31 cellular contexts compared by ENCODE assay signal in the genomic region with DNA sequence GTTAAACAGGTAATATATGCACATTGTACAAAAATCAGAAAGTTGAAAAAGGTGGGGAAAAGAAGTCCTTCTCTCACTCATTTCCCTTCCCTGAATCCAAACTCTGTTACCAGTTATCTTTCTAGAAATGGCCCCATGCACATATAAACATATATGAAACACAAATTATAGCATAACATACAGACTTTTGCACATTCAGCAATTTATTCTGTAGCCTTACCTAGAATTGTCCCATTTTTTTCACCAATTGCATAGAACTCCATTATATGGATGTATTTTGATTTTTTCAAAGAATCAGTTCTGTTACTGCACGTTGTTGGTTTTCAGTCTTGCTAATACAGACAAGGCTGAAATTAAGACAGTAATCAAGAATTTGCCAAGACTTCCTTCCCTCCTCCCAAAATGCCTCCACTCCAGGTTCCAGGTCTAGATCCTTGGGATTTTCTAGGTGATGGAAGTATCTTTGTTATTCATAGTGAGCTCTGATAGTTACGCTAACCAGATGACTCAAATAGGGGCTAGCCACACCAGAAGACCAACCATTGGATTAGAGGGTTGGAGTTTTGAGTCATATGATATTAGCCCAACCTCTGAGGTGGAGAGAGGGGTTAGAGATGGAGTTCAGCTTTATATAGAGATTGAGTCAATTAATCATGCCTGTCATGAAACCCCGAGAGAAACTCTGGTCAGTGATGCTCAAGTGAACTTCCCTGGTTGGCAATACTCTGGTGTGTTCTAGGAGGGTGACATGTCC.
"Had no signal": no experiment of that assay in that cellular context is flagged by ENCODE, and none has a peak within 500 bp of the region (broad histone marks: within the 10 kb centered on the region; RNA-seq: fewer than 3 reads in every experiment).

No MANE protein-coding gene starts in this region.

- H3K4me1 ChIP-seq: adrenal gland, ascending aorta, prostate gland, spleen, thyroid gland, upper lobe of right lung had no signal

- DNase-seq: activated CD4-positive, alpha-beta memory T cell treated with anti-CD3 and anti-CD28 coated beads for 36 hours; activated CD4-positive, alpha-beta T cell treated with anti-CD3 and anti-CD28 coated beads for 36 hours; activated CD8-positive, alpha-beta memory T cell treated with anti-CD3 and anti-CD28 coated beads, Interleukin-2, amount 10 ng/mL, durations not matched to agents 7 days and 5 days; activated gamma-delta T cell; activated T-cell treated with anti-CD3 and anti-CD28 coated beads for 4 hours; adrenal gland; brain microvascular endothelial cell; caudate nucleus; effector CD4-positive, alpha-beta T cell; erythroblast; foreskin melanocyte; left ventricle myocardium superior; mammary epithelial cell; midbrain; ovary; spleen; stimulated activated CD4-positive, alpha-beta T cell treated with anti-CD3 and anti-CD28 coated beads, Interleukin-4, amount 100 ng/mL, for 1 hour; stimulated activated naive CD4-positive, alpha-beta T cell treated with Interleukin-2 at 50 U/mL for 16 hours; substantia nigra; T-cell; thyroid gland; upper lobe of right lung; WERI-Rb-1 had no signal

- H3K27ac ChIP-seq: adrenal gland, ascending aorta, brain microvascular endothelial cell, hepatocyte, neutrophil, ovary, prostate gland, spleen, thyroid gland, upper lobe of right lung, WERI-Rb-1 had no signal

- H3K27me3 ChIP-seq: adrenal gland, ascending aorta, brain microvascular endothelial cell, hepatocyte, neutrophil, ovary, spleen, thyroid gland, upper lobe of right lung had no signal

- H3K4me3 Mint-ChIP-seq: activated CD4-positive, alpha-beta memory T cell treated with anti-CD3 and anti-CD28 coated beads for 36 hours; activated CD4-positive, alpha-beta T cell treated with anti-CD3 and anti-CD28 coated beads for 36 hours; activated CD8-positive, alpha-beta memory T cell treated with anti-CD3 and anti-CD28 coated beads, Interleukin-2, amount 10 ng/mL, durations not matched to agents 7 days and 5 days; activated naive CD4-positive, alpha-beta T cell treated with anti-CD3 and anti-CD28 coated beads, Interleukin-2, amount 50 U/mL, for 24 hours; dendritic cell treated with granulocyte-macrophage colony-stimulating factor and Interleukin-4, amounts not matched to agents 40 ng/mL and 50 ng/mL, for 4 days; nephron; T-cell; T-helper 2 cell treated with Interferon-gamma antibody and Interleukin-4, amounts not matched to agents 5 μg/mL and 100 μg/mL, for 36 hours had no signal

- H3K9me3 ChIP-seq: ascending aorta, neutrophil, ovary, prostate gland, thyroid gland, upper lobe of right lung had no signal

- H3K36me3 ChIP-seq: neutrophil, ovary, prostate gland, thyroid gland had no signal

- H3K27ac Mint-ChIP-seq: activated CD4-positive, alpha-beta memory T cell treated with anti-CD3 and anti-CD28 coated beads for 36 hours; activated CD4-positive, alpha-beta T cell treated with anti-CD3 and anti-CD28 coated beads for 36 hours; activated CD8-positive, alpha-beta memory T cell treated with anti-CD3 and anti-CD28 coated beads, Interleukin-2, amount 10 ng/mL, durations not matched to agents 7 days and 5 days; activated naive CD4-positive, alpha-beta T cell treated with anti-CD3 and anti-CD28 coated beads, Interleukin-2, amount 50 U/mL, for 24 hours; dendritic cell treated with granulocyte-macrophage colony-stimulating factor and Interleukin-4, amounts not matched to agents 40 ng/mL and 50 ng/mL, for 4 days; nephron; T-cell; T-helper 2 cell treated with Interferon-gamma antibody and Interleukin-4, amounts not matched to agents 5 μg/mL and 100 μg/mL, for 36 hours had no signal

- H3K4me3 ChIP-seq: adrenal gland, ascending aorta, hepatocyte, ovary, prostate gland, spleen, thyroid gland, upper lobe of right lung had no signal

- ATAC-seq: activated CD4-positive, alpha-beta T cell treated with anti-CD3 and anti-CD28 coated beads for 36 hours; activated CD8-positive, alpha-beta memory T cell treated with anti-CD3 and anti-CD28 coated beads, Interleukin-2, amount 10 ng/mL, durations not matched to agents 7 days and 5 days; left ventricle myocardium superior; T-cell; upper lobe of right lung had no signal

- H3K27me3 Mint-ChIP-seq: activated CD4-positive, alpha-beta memory T cell treated with anti-CD3 and anti-CD28 coated beads for 36 hours; activated CD4-positive, alpha-beta T cell treated with anti-CD3 and anti-CD28 coated beads for 36 hours; activated CD8-positive, alpha-beta memory T cell treated with anti-CD3 and anti-CD28 coated beads, Interleukin-2, amount 10 ng/mL, durations not matched to agents 7 days and 5 days; activated naive CD4-positive, alpha-beta T cell treated with anti-CD3 and anti-CD28 coated beads, Interleukin-2, amount 50 U/mL, for 24 hours; dendritic cell treated with granulocyte-macrophage colony-stimulating factor and Interleukin-4, amounts not matched to agents 40 ng/mL and 50 ng/mL, for 4 days; T-cell had no signal

- H3K9me3 Mint-ChIP-seq: activated naive CD4-positive, alpha-beta T cell treated with anti-CD3 and anti-CD28 coated beads, Interleukin-2, amount 50 U/mL, for 24 hours; dendritic cell treated with granulocyte-macrophage colony-stimulating factor and Interleukin-4, amounts not matched to agents 40 ng/mL and 50 ng/mL, for 4 days; T-helper 2 cell treated with Interferon-gamma antibody and Interleukin-4, amounts not matched to agents 5 μg/mL and 100 μg/mL, for 36 hours had no signal

- H3K4me1 Mint-ChIP-seq: activated CD8-positive, alpha-beta memory T cell treated with anti-CD3 and anti-CD28 coated beads, Interleukin-2, amount 10 ng/mL, durations not matched to agents 7 days and 5 days; nephron; T-cell had no signal
